ENCODE assay signal across 19 cellular contexts in genomic region chr5:171425596-171426244, GRCh38. TPM values are rescaled to one million over a fixed set of nuclear protein-coding genes. Genes with fewer than 3 reads are reported as not detected.
"Had no signal": no experiment of that assay in that cellular context is flagged by ENCODE, and none has a peak within 500 bp of the region (broad histone marks: within the 10 kb centered on the region; RNA-seq: fewer than 3 reads in every experiment).

No MANE protein-coding gene starts in this region.

- H3K4me3 ChIP-seq: dorsolateral prefrontal cortex, hepatocyte, neural progenitor cell, ovary, tibial artery, uterus had no signal

- H3K4me1 ChIP-seq: uterus had no signal

- H3K4me3 Mint-ChIP-seq: activated CD4-positive, alpha-beta memory T cell treated with anti-CD3 and anti-CD28 coated beads for 36 hours; activated naive CD4-positive, alpha-beta T cell treated with anti-CD3 and anti-CD28 coated beads for 36 hours; activated T-helper 17 cell treated with anti-CD3 and anti-CD28 coated beads, Interleukin-2, amount 50 U/mL, for 72 hours; neural progenitor cell; stimulated activated naive B cell treated with anti-CD40 and anti-IgM and Interleukin-4, amounts not matched to agents 10 μg/mL and 1 μg/mL and 100 μg/mL, for 72 hours; T-helper 1 cell treated with Interleukin-12 subunit alpha and Interleukin-12 subunit beta and Interleukin-4 antibody, amounts not matched to agents 30 μg/mL and 1 μg/mL, for 36 hours had no signal

- H3K4me1 Mint-ChIP-seq: activated T-helper 17 cell treated with anti-CD3 and anti-CD28 coated beads, Interleukin-2, amount 50 U/mL, for 72 hours had no signal

- H3K27me3 ChIP-seq: dorsolateral prefrontal cortex, ovary, tibial artery, uterus had no signal

- ATAC-seq: activated T-helper 17 cell treated with anti-CD3 and anti-CD28 coated beads, Interleukin-2, amount 50 U/mL, for 72 hours; stimulated activated naive B cell treated with anti-CD40 and anti-IgM and Interleukin-4, amounts not matched to agents 10 μg/mL and 1 μg/mL and 100 μg/mL, for 72 hours had no signal

- H3K36me3 Mint-ChIP-seq: activated CD4-positive, alpha-beta memory T cell treated with anti-CD3 and anti-CD28 coated beads for 36 hours; neural progenitor cell; stimulated activated naive B cell treated with anti-CD40 and anti-IgM and Interleukin-4, amounts not matched to agents 10 μg/mL and 1 μg/mL and 100 μg/mL, for 72 hours had no signal

- H3K9ac ChIP-seq: neural progenitor cell had no signal

- H3K9me3 Mint-ChIP-seq: activated CD4-positive, alpha-beta memory T cell treated with anti-CD3 and anti-CD28 coated beads for 36 hours; activated naive CD4-positive, alpha-beta T cell treated with anti-CD3 and anti-CD28 coated beads for 36 hours; activated T-helper 17 cell treated with anti-CD3 and anti-CD28 coated beads, Interleukin-2, amount 50 U/mL, for 72 hours; neural progenitor cell; stimulated activated naive B cell treated with anti-CD40 and anti-IgM and Interleukin-4, amounts not matched to agents 10 μg/mL and 1 μg/mL and 100 μg/mL, for 72 hours; T-helper 1 cell treated with Interleukin-12 subunit alpha and Interleukin-12 subunit beta and Interleukin-4 antibody, amounts not matched to agents 30 μg/mL and 1 μg/mL, for 36 hours had no signal

- DNase-seq: activated CD4-positive, alpha-beta memory T cell treated with anti-CD3 and anti-CD28 coated beads for 36 hours; activated naive CD4-positive, alpha-beta T cell treated with anti-CD3 and anti-CD28 coated beads for 36 hours; aorta; brain microvascular endothelial cell; central memory CD4-positive, alpha-beta T cell; foreskin fibroblast; stimulated activated naive B cell treated with anti-CD40 and anti-IgM and Interleukin-4, amounts not matched to agents 10 μg/mL and 1 μg/mL and 100 μg/mL, for 72 hours had no signal

- H3K36me3 ChIP-seq: brain microvascular endothelial cell, neural progenitor cell, ovary, tibial artery, uterus had no signal

- H3K27ac ChIP-seq: brain microvascular endothelial cell, dorsolateral prefrontal cortex, epithelial cell of prostate, hepatocyte, neural progenitor cell, ovary, tibial artery, uterus, VCaP had no signal

- H3K9me3 ChIP-seq: ovary, tibial artery, uterus had no signal

- H3K27ac Mint-ChIP-seq: activated CD4-positive, alpha-beta memory T cell treated with anti-CD3 and anti-CD28 coated beads for 36 hours; activated naive CD4-positive, alpha-beta T cell treated with anti-CD3 and anti-CD28 coated beads for 36 hours; activated T-helper 17 cell treated with anti-CD3 and anti-CD28 coated beads, Interleukin-2, amount 50 U/mL, for 72 hours; neural progenitor cell; stimulated activated naive B cell treated with anti-CD40 and anti-IgM and Interleukin-4, amounts not matched to agents 10 μg/mL and 1 μg/mL and 100 μg/mL, for 72 hours; T-helper 1 cell treated with Interleukin-12 subunit alpha and Interleukin-12 subunit beta and Interleukin-4 antibody, amounts not matched to agents 30 μg/mL and 1 μg/mL, for 36 hours had no signal

RNA-seq across cellular contexts. Expression of gene FGF18, which starts 6.3 kb away (rescaled TPM):
- total RNA-seq: glomerular endothelial cell, lung microvascular endothelial cell had no signal
